ENCODE assay signal across 22 cellular contexts in genomic region chr4:43411226-43411625, GRCh38.
"Had no signal": no experiment of that assay in that cellular context is flagged by ENCODE, and none has a peak within 500 bp of the region (broad histone marks: within the 10 kb centered on the region; RNA-seq: fewer than 3 reads in every experiment).

No MANE protein-coding gene starts in this region.

- DNase-seq: activated CD4-positive, alpha-beta T cell treated with anti-CD3 and anti-CD28 coated beads, Interleukin-2, amount 50 U/mL, for 1 hour; activated CD4-positive, CD25-positive, alpha-beta regulatory T cell treated with anti-CD3 and anti-CD28 coated beads, Interleukin-2, amount 50 U/mL, for 72 hours; activated CD8-positive, alpha-beta memory T cell treated with anti-CD3 and anti-CD28 coated beads for 24 hours; activated CD8-positive, alpha-beta memory T cell treated with anti-CD3 and anti-CD28 coated beads, Interleukin-2, amount 50 U/mL, for 48 hours; activated gamma-delta T cell; caudate nucleus; cortex of kidney; gastrocnemius medialis; head of caudate nucleus; immature natural killer cell; mesendoderm; naive thymus-derived CD4-positive, alpha-beta T cell; stimulated activated CD4-positive, alpha-beta T cell treated with anti-CD3 and anti-CD28 coated beads, Interleukin-12 subunit alpha, Interleukin-12 subunit beta, amount 100 ng/mL, for 4 hours; stimulated activated CD4-positive, alpha-beta T cell treated with anti-CD3 and anti-CD28 coated beads, Interleukin-1b, Interleukin-23, amount 100 ng/mL, for 48 hours; stimulated activated CD8-positive, alpha-beta memory T cell treated with anti-CD3 and anti-CD28 coated beads, Interleukin-4, amount 100 ng/mL, for 48 hours; stimulated activated naive CD4-positive, alpha-beta T cell; T-helper 2 cell had no signal

- H3K27ac Mint-ChIP-seq: activated naive CD4-positive, alpha-beta T cell treated with anti-CD3 and anti-CD28 coated beads, Interleukin-2, amount 50 U/mL, for 24 hours; immature natural killer cell; neural progenitor cell; progenitor cell of endocrine pancreas had no signal

- ATAC-seq: esophagus mucosa; gastrocnemius medialis; naive thymus-derived CD4-positive, alpha-beta T cell had no signal

- H3K36me3 Mint-ChIP-seq: activated naive CD4-positive, alpha-beta T cell treated with anti-CD3 and anti-CD28 coated beads, Interleukin-2, amount 50 U/mL, for 24 hours; immature natural killer cell; naive thymus-derived CD4-positive, alpha-beta T cell; neural progenitor cell had no signal

- H3K9me3 ChIP-seq: gastrocnemius medialis had no signal

- H3K4me2 ChIP-seq: neural progenitor cell had no signal

- H3K36me3 ChIP-seq: gastrocnemius medialis, neural progenitor cell had no signal

- H3K4me1 Mint-ChIP-seq: activated naive CD4-positive, alpha-beta T cell treated with anti-CD3 and anti-CD28 coated beads, Interleukin-2, amount 50 U/mL, for 24 hours; immature natural killer cell; naive thymus-derived CD4-positive, alpha-beta T cell; neural progenitor cell had no signal

- H3K27ac ChIP-seq: gastrocnemius medialis, neural progenitor cell, VCaP had no signal

- H3K9ac ChIP-seq: neural progenitor cell had no signal

- H2AFZ ChIP-seq: neural progenitor cell had no signal

- H3K27me3 ChIP-seq: gastrocnemius medialis, neural progenitor cell had no signal

- H3K4me3 ChIP-seq: gastrocnemius medialis, neural progenitor cell had no signal

- H3K4me1 ChIP-seq: gastrocnemius medialis, neural progenitor cell had no signal

- H3K27me3 Mint-ChIP-seq: activated naive CD4-positive, alpha-beta T cell treated with anti-CD3 and anti-CD28 coated beads, Interleukin-2, amount 50 U/mL, for 24 hours; naive thymus-derived CD4-positive, alpha-beta T cell; progenitor cell of endocrine pancreas had no signal

- H3K4me3 Mint-ChIP-seq: activated naive CD4-positive, alpha-beta T cell treated with anti-CD3 and anti-CD28 coated beads, Interleukin-2, amount 50 U/mL, for 24 hours; immature natural killer cell; naive thymus-derived CD4-positive, alpha-beta T cell; neural progenitor cell had no signal
